Comparison of ENCODE assay signal across 8 cellular contexts in the genomic region with DNA sequence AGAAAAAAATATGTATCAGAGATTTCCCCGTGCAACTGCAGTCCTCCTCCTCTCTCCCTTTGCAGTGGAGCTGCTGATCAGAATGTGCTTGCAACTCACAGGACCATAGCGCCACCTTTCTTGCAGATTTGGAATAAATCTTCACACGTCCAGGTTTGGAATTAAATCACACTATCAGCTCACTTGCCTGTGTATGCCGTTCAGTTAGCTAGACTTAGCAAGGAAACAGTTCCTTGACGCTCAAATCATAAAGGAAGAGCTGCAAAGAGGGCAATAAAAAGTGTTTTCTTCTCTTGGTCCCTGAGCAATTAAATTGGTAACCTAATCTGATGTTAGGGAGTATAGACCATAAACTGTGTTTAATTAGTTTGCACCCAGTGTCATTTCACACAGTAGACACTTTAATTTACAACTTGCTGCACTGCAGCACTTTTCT.
DNase-seq lines count a peak whose midpoint lies in the region; ATAC-seq and TF ChIP-seq lines count a peak whose summit lies in the region.

No MANE protein-coding gene starts in this region.

- intact Hi-C loops in activated CD4-positive, alpha-beta memory T cell treated with anti-CD3 and anti-CD28 coated beads for 36 hours (cut with micrococcal nuclease): loop anchor here (1.0 to 5.0 kb wide), 2 partner anchors 230 to 798 kb away; no protein-coding TSS in a partner anchor

- H3K27me3 Mint-ChIP-seq in activated CD4-positive, alpha-beta memory T cell treated with anti-CD3 and anti-CD28 coated beads for 36 hours: peaks cover 4% of the 10 kb centered on the region
- peaks cover 5% of the 10 kb centered on the region for H3K27me3 Mint-ChIP-seq in osteocyte (ENCODE audit: unreplicated experiment)

- H3K4me3 Mint-ChIP-seq in activated CD4-positive, alpha-beta memory T cell treated with anti-CD3 and anti-CD28 coated beads for 36 hours: no peak overlapping the region
- peak overlapping the region; percentile 8 for H3K4me3 Mint-ChIP-seq in osteocyte (ENCODE audit: unreplicated experiment)

- no peaks in the 10 kb centered on the region for H3K9me3 Mint-ChIP-seq in activated CD4-positive, alpha-beta memory T cell treated with anti-CD3 and anti-CD28 coated beads for 36 hours
- no peaks in the 10 kb centered on the region for H3K9me3 Mint-ChIP-seq in osteocyte (ENCODE audit: unreplicated experiment)

- H3K36me3 Mint-ChIP-seq in activated CD4-positive, alpha-beta memory T cell treated with anti-CD3 and anti-CD28 coated beads for 36 hours: no peaks in the 10 kb centered on the region
- no peaks in the 10 kb centered on the region for H3K36me3 Mint-ChIP-seq in osteocyte (ENCODE audit: unreplicated experiment)

- peak; percentile 86 for TF ChIP-seq CTCF in osteocyte (IDR thresholded peaks at IDR 0.05)

- DNase-seq in stimulated activated CD4-positive, alpha-beta T cell treated with anti-CD3 and anti-CD28 coated beads, Interleukin-15, amount 100 ng/mL, for 48 hours (ENCODE audit: low read depth in 2 of 2): peak; percentile 1 to 2
- no peak for DNase-seq in stimulated activated CD4-positive, alpha-beta T cell treated with anti-CD3 and anti-CD28 coated beads, Interleukin-4, amount 100 ng/mL, for 4 hours
- DNase-seq in NCI-H2171 treated with DMSO at 0.1 percent for 48 hours (lab: John Stamatoyannopoulos, UW): peak; percentile 84
- DNase-seq in activated CD4-positive, alpha-beta memory T cell treated with anti-CD3 and anti-CD28 coated beads for 36 hours: peak; percentile 19
- peak; percentile 72 for DNase-seq in glomerular visceral epithelial cell (ENCODE audit: extremely low spot score)
- no peak for DNase-seq in osteocyte (ENCODE audit: extremely low spot score, unreplicated experiment)

- ATAC-seq in HG02981 (IDR thresholded peaks at IDR 0.05; ENCODE audit: unreplicated experiment): peak; percentile 45
- no peak for ATAC-seq in HG03095 (IDR thresholded peaks at IDR 0.05; ENCODE audit: unreplicated experiment)

- no peaks in the 10 kb centered on the region for H3K4me1 Mint-ChIP-seq in activated CD4-positive, alpha-beta memory T cell treated with anti-CD3 and anti-CD28 coated beads for 36 hours (ENCODE audit: low read depth)
- peaks cover 14% of the 10 kb centered on the region for H3K4me1 Mint-ChIP-seq in osteocyte (ENCODE audit: unreplicated experiment)

- POLR2A ChIA-PET in activated CD4-positive, alpha-beta memory T cell treated with anti-CD3 and anti-CD28 coated beads for 36 hours (lab: Charles Lee): no interaction called here

- CTCF ChIA-PET in activated CD4-positive, alpha-beta memory T cell treated with anti-CD3 and anti-CD28 coated beads for 36 hours (lab: Charles Lee): interaction anchor here (0.7 to 2.8 kb wide), 4 partner anchors 18 to 799 kb away, joined by 3 to 19 read pairs (median 4); no protein-coding TSS in a partner anchor

- H3K27ac Mint-ChIP-seq in activated CD4-positive, alpha-beta memory T cell treated with anti-CD3 and anti-CD28 coated beads for 36 hours: no peak overlapping the region
- H3K27ac Mint-ChIP-seq in osteocyte (ENCODE audit: unreplicated experiment): no peak overlapping the region

Comparison
In these comparisons a context has a peak if more than half of its experiments do, and no peak if none do; other contexts are left out.
1. DNase-seq: peak in stimulated activated CD4-positive, alpha-beta T cell treated with anti-CD3 and anti-CD28 coated beads, Interleukin-15, amount 100 ng/mL, for 48 hours (2 of 2), NCI-H2171 treated with DMSO at 0.1 percent for 48 hours (single experiment), activated CD4-positive, alpha-beta memory T cell treated with anti-CD3 and anti-CD28 coated beads for 36 hours (single experiment) and glomerular visceral epithelial cell (single experiment); none in stimulated activated CD4-positive, alpha-beta T cell treated with anti-CD3 and anti-CD28 coated beads, Interleukin-4, amount 100 ng/mL, for 4 hours (0 of 2) and osteocyte (single experiment).